8 cellular contexts compared by ENCODE assay signal in genomic region chr2:159807183-159808037, GRCh38. TPM values are rescaled to one million over a fixed set of nuclear protein-coding genes. Genes with fewer than 3 reads are reported as not detected.
DNase-seq lines count a peak whose midpoint lies in the region; ATAC-seq and TF ChIP-seq lines count a peak whose summit lies in the region.

No MANE protein-coding gene starts in this region.

- no peak overlapping the region for H3K4me3 Mint-ChIP-seq in activated naive CD8-positive, alpha-beta T cell treated with anti-CD3 and anti-CD28 coated beads for 36 hours

- no peak for ATAC-seq in GM18873 (IDR thresholded peaks at IDR 0.05; ENCODE audit: low FRiP score, unreplicated experiment)

- no peak for DNase-seq in AG04450 (ENCODE audit: low read depth, low spot score)
- DNase-seq in GDM1 (lab: John Stamatoyannopoulos, UW) = peak; percentile 36
- peak; percentile 49 for DNase-seq in NCI-H1105 treated with DMSO at 0.1 percent for 48 hours (lab: John Stamatoyannopoulos, UW)
- DNase-seq in activated naive CD8-positive, alpha-beta T cell treated with anti-CD3 and anti-CD28 coated beads for 36 hours = peak; percentile 4
- DNase-seq in right atrium auricular region (ENCODE audit: low spot score) = no peak
- DNase-seq in stimulated activated CD8-positive, alpha-beta memory T cell treated with anti-CD3 and anti-CD28 coated beads, Interleukin-4, amount 100 ng/mL, for 48 hours = peak; percentile 34
- no peak for DNase-seq in occipital lobe (lab: John Stamatoyannopoulos, UW)

- H3K36me3 Mint-ChIP-seq in activated naive CD8-positive, alpha-beta T cell treated with anti-CD3 and anti-CD28 coated beads for 36 hours = peaks cover 13% of the 10 kb centered on the region

- H3K27me3 Mint-ChIP-seq in activated naive CD8-positive, alpha-beta T cell treated with anti-CD3 and anti-CD28 coated beads for 36 hours = no peaks in the 10 kb centered on the region

- H3K27me3 ChIP-seq in AG04450 (ENCODE audit: control insufficient read depth, insufficient read depth, low read length) (peaks cover 6% of the 10 kb centered on the region), right atrium auricular region (no peaks in the 10 kb centered on the region)

- H3K9me3 Mint-ChIP-seq in activated naive CD8-positive, alpha-beta T cell treated with anti-CD3 and anti-CD28 coated beads for 36 hours = no peaks in the 10 kb centered on the region

- TF ChIP-seq CTCF in AG04450 (IDR thresholded peaks at IDR 0.05; ENCODE audit: low read depth, low read length) (peak; percentile 87), right atrium auricular region (IDR thresholded peaks at IDR 0.05) (peak; percentile 76 to 80)

- no peak overlapping the region for H3K27ac Mint-ChIP-seq in activated naive CD8-positive, alpha-beta T cell treated with anti-CD3 and anti-CD28 coated beads for 36 hours

- no peak overlapping the region for H3K4me3 ChIP-seq in AG04450 (ENCODE audit: low read depth, low read length)
- no peak overlapping the region for H3K4me3 ChIP-seq in right atrium auricular region

- no peaks in the 10 kb centered on the region for H3K36me3 ChIP-seq in right atrium auricular region

- H3K27ac ChIP-seq in AG04450 (ENCODE audit: low read depth, low read length) (no peak overlapping the region), right atrium auricular region (no peak overlapping the region)

- no peaks in the 10 kb centered on the region for H3K4me1 Mint-ChIP-seq in activated naive CD8-positive, alpha-beta T cell treated with anti-CD3 and anti-CD28 coated beads for 36 hours

- POLR2A ChIA-PET in AG04450 (lab: Yijun Ruan, JAX) = no interaction called here

- CTCF ChIA-PET in AG04450 (lab: Charles Lee) = interaction anchor here (0.6 to 2.3 kb wide), 8 partner anchors 9 to 453 kb away, joined by 3 to 10 read pairs (median 4); partner anchors contain the start of gene CD302

- no peaks in the 10 kb centered on the region for H3K9me3 ChIP-seq in AG04450 (ENCODE audit: control insufficient read depth, insufficient read depth, low read length)
- H3K9me3 ChIP-seq in right atrium auricular region = no peaks in the 10 kb centered on the region

- H3K4me1 ChIP-seq in right atrium auricular region = no peaks in the 10 kb centered on the region

RNA-seq across cellular contexts. Expression of gene CD302, which starts 9.4 kb away (rescaled TPM):
- 12.3 and 17.6 TPM in 2 replicates for polyA plus RNA-seq in AG04450 (2011; rRNA removed)
- 3.6 and 6.1 TPM in 2 replicates for polyA minus RNA-seq in AG04450 (2011; rRNA and poly(A)+ RNA removed)
- total RNA-seq in activated naive CD8-positive, alpha-beta T cell treated with anti-CD3 and anti-CD28 coated beads for 36 hours = under 1 TPM; 0.37 to 0.56 TPM
- total RNA-seq in right atrium auricular region = 10 to 100 TPM; 27.3 to 28.7 TPM
- total RNA-seq in occipital lobe = 2.5 TPM

Comparison
In these comparisons a context has a peak if more than half of its experiments do, and no peak if none do; other contexts are left out.
1. DNase-seq: peak in GDM1 (single experiment), NCI-H1105 treated with DMSO at 0.1 percent for 48 hours (single experiment), activated naive CD8-positive, alpha-beta T cell treated with anti-CD3 and anti-CD28 coated beads for 36 hours (single experiment) and stimulated activated CD8-positive, alpha-beta memory T cell treated with anti-CD3 and anti-CD28 coated beads, Interleukin-4, amount 100 ng/mL, for 48 hours (single experiment); none in AG04450 (single experiment), right atrium auricular region (single experiment) and occipital lobe (single experiment).